21 cellular contexts compared by ENCODE assay signal in genomic region chr22:33902073-33902472, GRCh38. TPM values are rescaled to one million over a fixed set of nuclear protein-coding genes. Genes with fewer than 3 reads are reported as not detected.
DNase-seq lines count a peak whose midpoint lies in the region; ATAC-seq, FAIRE-seq and TF ChIP-seq lines count a peak whose summit lies in the region.
"Had no signal": no experiment of that assay in that cellular context is flagged by ENCODE, and none has a peak within 500 bp of the region (broad histone marks: within the 10 kb centered on the region; RNA-seq: fewer than 3 reads in every experiment).

No MANE protein-coding gene starts in this region.

- no peak for TF ChIP-seq RAD21 in H1 (IDR thresholded peaks at IDR 0.05 in 1 of 2, conservative IDR thresholded peaks at IDR 0.05 in 1 of 2; ENCODE audit: low read depth in 2 of 2, low read length in 2 of 2)

- WGBS in H1 (ENCODE audit: extremely low coverage in 1 of 2, insufficient coverage in 1 of 2, insufficient read length in 1 of 2, insufficient replicate concordance in 2 of 2, low coverage in 1 of 2, low lambda C conversion rate in 2 of 2, missing lambda C conversion rate in 1 of 2), 2 experiments: 90% methylated on average over 8 of the region's 8 CpGs; no CpG with 5 or more reads in 1 of the 2 experiments
- 47% methylated on average over 8 of the region's 8 CpGs for WGBS in mesenchymal stem cell

- peak; percentile 13 for FAIRE-seq in H1 (lab: Jason Lieb, UNC)
- FAIRE-seq in urothelium cell line (lab: Jason Lieb, UNC): no peak
- FAIRE-seq: A204.1, GM12878 had no signal

- peak; percentile 36 for DNase-seq in ELF-1 (ENCODE audit: low read depth, low spot score)
- DNase-seq in H1 (ENCODE audit: low read depth in 1 of 2, low spot score in 2 of 2): no peak
- DNase-seq in mesenchymal stem cell: no peak
- no peak for DNase-seq in NCI-H1417 (lab: John Stamatoyannopoulos, UW)
- no peak for DNase-seq in urothelium cell line (ENCODE audit: low spot score)
- DNase-seq in T1000 (lab: John Stamatoyannopoulos, UW): no peak
- DNase-seq: Caco-2; CD4-positive, CD25-positive, alpha-beta regulatory T cell; CD8-positive, alpha-beta T cell; DMS153; DND-41; GDM1; GOT3 had no signal

- H3K9me3 ChIP-seq in HEK293 (ENCODE audit: control insufficient read depth, insufficient read depth, low read depth, low read length) (no peaks in the 10 kb centered on the region), H1 (ENCODE audit: insufficient read depth in 2 of 2, low read depth in 1 of 2, low read length in 1 of 2) (no peaks in the 10 kb centered on the region), mesenchymal stem cell (ENCODE audit: control insufficient read depth, low read length) (no peaks in the 10 kb centered on the region)
- H3K9me3 ChIP-seq: Caco-2, HAP-1 had no signal

- H3K4ac ChIP-seq in H1 (replicated peaks; ENCODE audit: insufficient read length, low read depth, low read length) (no peak overlapping the region), mesenchymal stem cell (ENCODE audit: low read depth in 1 of 2, low read length in 2 of 2) (no peak overlapping the region)

- H2BK15ac ChIP-seq in H1 (ENCODE audit: low read length) (no peak overlapping the region), mesenchymal stem cell (ENCODE audit: low read depth, poor library complexity, severe bottlenecking) (no peak overlapping the region)

- no peak for TF ChIP-seq POLR2A in H1 (IDR thresholded peaks at IDR 0.05; ENCODE audit: control extremely low read depth in 1 of 2, low read depth in 2 of 2, low read length in 2 of 2)

- peaks cover 1 to 2% of the 10 kb centered on the region in 2 experiments for H4K20me1 ChIP-seq in H1 (replicated peaks in 1 of 2; ENCODE audit: control insufficient read depth in 1 of 2, insufficient read depth in 2 of 2, low read length in 2 of 2)
- H4K20me1 ChIP-seq: BLaER1 had no signal

- TF ChIP-seq EP300 in H1 (IDR thresholded peaks at IDR 0.05; ENCODE audit: borderline replicate concordance in 1 of 2, low read depth in 2 of 2, low read length in 2 of 2): no peak

- H2BK5ac ChIP-seq in H1 (ENCODE audit: low read depth, low read length): no peak overlapping the region
- no peak overlapping the region for H2BK5ac ChIP-seq in mesenchymal stem cell (ENCODE audit: low read depth, low read length, poor library complexity, severe bottlenecking)

- H3K79me1 ChIP-seq in H1 (ENCODE audit: low read depth, low read length): peaks cover 10% of the 10 kb centered on the region
- peaks cover 12% of the 10 kb centered on the region for H3K79me1 ChIP-seq in mesenchymal stem cell (replicated peaks; ENCODE audit: low read length, poor library complexity, severe bottlenecking)

- H2AFZ ChIP-seq in H1 (ENCODE audit: low read length) (no peak overlapping the region), mesenchymal stem cell (ENCODE audit: low read depth, low read length) (no peak overlapping the region)

- no peaks in the 10 kb centered on the region for H3K36me3 ChIP-seq in HEK293 (ENCODE audit: control insufficient read depth in 2 of 2, insufficient read depth in 1 of 2, low read length in 2 of 2)
- no peaks in the 10 kb centered on the region for H3K36me3 ChIP-seq in H1 (ENCODE audit: control insufficient read depth in 2 of 4, insufficient read depth in 4 of 4, low read length in 3 of 4)
- H3K36me3 ChIP-seq in mesenchymal stem cell (ENCODE audit: control insufficient read depth in 1 of 2, insufficient read depth in 2 of 2, low read depth in 1 of 2, low read length in 2 of 2): no peaks in the 10 kb centered on the region
- H3K36me3 ChIP-seq: BLaER1, HAP-1 had no signal

- H3K14ac ChIP-seq in H1 (ENCODE audit: insufficient read length) (no peak overlapping the region), mesenchymal stem cell (ENCODE audit: low read length in 2 of 2) (no peak overlapping the region)

- POLR2A ChIA-PET in HEK293 (lab: Yijun Ruan, JAX): no interaction called here
- POLR2A ChIA-PET in H1 (lab: Charles Lee; ENCODE audit: partially characterized antibody): interaction anchor here (2.1 kb wide), 1 partner anchor 19 kb away, joined by 9 read pairs; no protein-coding TSS in a partner anchor

- no peak overlapping the region for H2BK120ac ChIP-seq in H1 (replicated peaks; ENCODE audit: low read depth, low read length)
- H2BK120ac ChIP-seq in mesenchymal stem cell (ENCODE audit: low read depth, low read length): no peak overlapping the region

- CTCF ChIA-PET in HEK293 (lab: Yijun Ruan, JAX): interaction anchor here (0.7 to 1.3 kb wide), 2 partner anchors 67 to 204 kb away, joined by 3 to 4 read pairs; no protein-coding TSS in a partner anchor
- CTCF ChIA-PET in H1 (lab: Charles Lee; ENCODE audit: partially characterized antibody): interaction anchor here (0.7 to 2.0 kb wide), 5 partner anchors 8 to 72 kb away, joined by 3 to 5 read pairs (median 3); no protein-coding TSS in a partner anchor

- TF ChIP-seq CTCF in HEK293 (tag by site-specific recombination; IDR thresholded peaks at IDR 0.05) (no peak), H1 (IDR thresholded peaks at IDR 0.05; ENCODE audit: control extremely low read depth in 1 of 3, insufficient read depth in 1 of 3, low read depth in 1 of 3, low read length in 3 of 3) (no peak)

- no peak overlapping the region for H4K5ac ChIP-seq in H1 (ENCODE audit: insufficient read length, low read depth, low read length)

- no peak overlapping the region for H3K56ac ChIP-seq in H1 (replicated peaks; ENCODE audit: insufficient read length, low read depth, low read length)

- H4K91ac ChIP-seq in H1 (replicated peaks; ENCODE audit: insufficient read length, low read length): no peak overlapping the region
- peak overlapping the region; percentile 44 for H4K91ac ChIP-seq in mesenchymal stem cell (ENCODE audit: low read length)

- H3K23ac ChIP-seq in H1 (ENCODE audit: insufficient read length) (no peak overlapping the region), mesenchymal stem cell (ENCODE audit: low read length in 2 of 2) (no peak overlapping the region)

- H3K27ac ChIP-seq in HEK293 (ENCODE audit: extremely low read depth, low read depth, low read length) (no peak overlapping the region), H1 (ENCODE audit: low read depth, low read length) (no peak overlapping the region; the same call in 1 of the 2 replicates), mesenchymal stem cell (ENCODE audit: low read length, poor library complexity, severe bottlenecking) (no peak overlapping the region)
- H3K27ac ChIP-seq: 22Rv1, BLaER1, C4-2B had no signal

- H3K4me1 ChIP-seq in HEK293 (ENCODE audit: control insufficient read depth, insufficient read depth, low read length) (peaks cover 2% of the 10 kb centered on the region), H1 (replicated peaks in 1 of 4; ENCODE audit: control insufficient read depth in 3 of 4, insufficient read depth in 4 of 4, low read length in 3 of 4) (peaks cover 24 to 40% (median 35%) of the 10 kb centered on the region in 4 experiments), mesenchymal stem cell (ENCODE audit: control insufficient read depth, insufficient read depth, low read depth, low read length) (no peaks in the 10 kb centered on the region)
- H3K4me1 ChIP-seq: Caco-2 had no signal

- H3K18ac ChIP-seq in H1 (ENCODE audit: extremely low read depth, low read length) (no peak overlapping the region; the same call in 1 of the 2 replicates), mesenchymal stem cell (ENCODE audit: low read depth in 1 of 2, low read length in 2 of 2) (no peak overlapping the region)

- peaks cover 33 to 85% of the 10 kb centered on the region in 2 experiments for H3K79me2 ChIP-seq in H1 (ENCODE audit: control insufficient read depth in 1 of 2, insufficient read depth in 2 of 2, low read length in 2 of 2)

- H3K4me2 ChIP-seq in H1 (ENCODE audit: insufficient read depth in 1 of 2, low read depth in 2 of 2, low read length in 2 of 2): 0 out of 4 replicates have a peak overlapping the region, but pooled peaks of 1 of the 2 experiments have one; percentile 10
- no peak overlapping the region for H3K4me2 ChIP-seq in mesenchymal stem cell (ENCODE audit: low read length, poor library complexity, severe bottlenecking)
- H3K4me2 ChIP-seq: BLaER1 had no signal

- H4K8ac ChIP-seq in H1 (ENCODE audit: extremely low read depth, insufficient read depth, low read length): no peak overlapping the region
- no peak overlapping the region for H4K8ac ChIP-seq in mesenchymal stem cell (ENCODE audit: low read length)

- H3K27me3 ChIP-seq in H1 (replicated peaks in 1 of 4; ENCODE audit: control insufficient read depth in 3 of 4, extremely low read depth in 1 of 4, insufficient read depth in 3 of 4, low read length in 3 of 4) (no peaks in the 10 kb centered on the region), mesenchymal stem cell (ENCODE audit: control insufficient read depth in 1 of 2, insufficient read depth in 1 of 2, low read length in 2 of 2) (no peaks in the 10 kb centered on the region)
- H3K27me3 ChIP-seq: BLaER1 had no signal

- H2BK20ac ChIP-seq in H1 (ENCODE audit: low read length): no peak overlapping the region

- H2AK5ac ChIP-seq in H1 (ENCODE audit: low read depth, low read length) (no peak overlapping the region), mesenchymal stem cell (ENCODE audit: low read length, severe bottlenecking) (no peak overlapping the region)

- ATAC-seq in HG03439 (IDR thresholded peaks at IDR 0.05; ENCODE audit: unreplicated experiment): no peak
- ATAC-seq: CD8-positive, alpha-beta T cell; GM12878 had no signal

- H3K23me2 ChIP-seq in H1 (ENCODE audit: low read depth, low read length): no peaks in the 10 kb centered on the region

- no peak overlapping the region for H3K4me3 ChIP-seq in HEK293 (ENCODE audit: low read depth, low read length)
- H3K4me3 ChIP-seq in H1 (ENCODE audit: extremely low read depth in 1 of 4, insufficient read depth in 2 of 4, low read depth in 3 of 4, low read length in 4 of 4): no peak overlapping the region
- H3K4me3 ChIP-seq in mesenchymal stem cell (ENCODE audit: insufficient read depth in 1 of 2, low read depth in 1 of 2, low read length in 2 of 2): no peak overlapping the region
- H3K4me3 ChIP-seq: BLaER1, GM12878, HAP-1 had no signal

- H3K9ac ChIP-seq in H1 (replicated peaks in 1 of 4; ENCODE audit: extremely low read depth in 1 of 4, low read depth in 3 of 4, low read length in 3 of 4) (no peak overlapping the region), mesenchymal stem cell (ENCODE audit: low read length) (no peak overlapping the region)
- H3K9ac ChIP-seq: BLaER1 had no signal

- H2BK12ac ChIP-seq in H1 (ENCODE audit: low read depth, low read length): 0 out of 2 replicates have a peak overlapping the region, but pooled peaks have one; percentile 23
- no peak overlapping the region for H2BK12ac ChIP-seq in mesenchymal stem cell (ENCODE audit: low read length in 2 of 2)

RNA-seq across cellular contexts. Expression of gene LARGE1, which starts 18.2 kb away (rescaled TPM):
- 69.5 and 83.0 TPM in 2 replicates for total RNA-seq in H1 (2021; fragmentation: NEBNext Ultra II Directional; extraction: Animal tissue kit (Norgen Biotek cat#: 25700))
- polyA plus RNA-seq in H1 (2011; rRNA removed): 43.7 and 51.4 TPM in 2 replicates
- 42.0 TPM for polyA plus RNA-seq in H1 (2011; cell fraction: cytosol; rRNA removed)
- polyA plus RNA-seq in H1 (2011; cell fraction: nucleus; rRNA removed): 56.3 TPM
- 40.0 to 53.5 TPM (median 47.7 TPM) in 4 replicates for polyA plus RNA-seq in H1 (2012, experiment 1 of 2)
- 38.9 TPM for polyA plus RNA-seq in H1 (2012, experiment 2 of 2)
- 39.9 TPM for polyA plus RNA-seq in H1 (2013, experiment 1 of 2)
- polyA plus RNA-seq in H1 (2013, experiment 2 of 2): 39.1 TPM
- 121 and 152 TPM in 2 replicates for polyA minus RNA-seq in H1 (2011; rRNA and poly(A)+ RNA removed)
- polyA minus RNA-seq in H1 (2011; cell fraction: cytosol; rRNA and poly(A)+ RNA removed): 72.1 TPM
- polyA minus RNA-seq in H1 (2011; cell fraction: nucleus; rRNA and poly(A)+ RNA removed): 137 TPM
- polyA plus RNA-seq in mesenchymal stem cell (2013, experiment 1 of 2): 19.1 TPM
- 18.2 TPM for polyA plus RNA-seq in mesenchymal stem cell (2013, experiment 2 of 2)
- total RNA-seq: CD4-positive, CD25-positive, alpha-beta regulatory T cell had no signal
- polyA plus RNA-seq: CD4-positive, CD25-positive, alpha-beta regulatory T cell had no signal
